ENCODE assay signal across 1 cellular context in genomic region chr22:42111798-42112197, GRCh38.
TF ChIP-seq lines count a peak whose summit lies in the region.

No MANE protein-coding gene starts in this region.

TF ChIP-seq in HCT116, 20 proteins besides CTCF, POLR2A, EP300 and RAD21 (continued from another document):
- TF ChIP-seq, protein P1, sequence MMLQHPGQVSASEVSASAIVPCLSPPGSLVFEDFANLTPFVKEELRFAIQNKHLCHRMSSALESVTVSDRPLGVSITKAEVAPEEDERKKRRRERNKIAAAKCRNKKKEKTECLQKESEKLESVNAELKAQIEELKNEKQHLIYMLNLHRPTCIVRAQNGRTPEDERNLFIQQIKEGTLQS (IDR thresholded peaks at IDR 0.05), result no peak
- TF ChIP-seq, protein P2, sequence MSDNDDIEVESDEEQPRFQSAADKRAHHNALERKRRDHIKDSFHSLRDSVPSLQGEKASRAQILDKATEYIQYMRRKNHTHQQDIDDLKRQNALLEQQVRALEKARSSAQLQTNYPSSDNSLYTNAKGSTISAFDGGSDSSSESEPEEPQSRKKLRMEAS (IDR thresholded peaks at IDR 0.05), result no peak
- TF ChIP-seq TCF7L2 (IDR thresholded peaks at IDR 0.05; ENCODE audit: borderline replicate concordance, extremely low read depth, insufficient read depth, insufficient read length), result no peak
- TF ChIP-seq SP1 (IDR thresholded peaks at IDR 0.05; ENCODE audit: low read depth), result no peak
- no peak for TF ChIP-seq FOSL1 (IDR thresholded peaks at IDR 0.05; ENCODE audit: low read depth)
- TF ChIP-seq SIN3A (IDR thresholded peaks at IDR 0.05; ENCODE audit: low read depth), result no peak
- TF ChIP-seq EZH2 (IDR thresholded peaks at IDR 0.05), result no peak
- no peak for TF ChIP-seq EZH2phosphoT487 (IDR thresholded peaks at IDR 0.05; ENCODE audit: borderline replicate concordance)
- TF ChIP-seq EGR1 (IDR thresholded peaks at IDR 0.05; ENCODE audit: low read depth), result no peak
- TF ChIP-seq YY1 (IDR thresholded peaks at IDR 0.05; ENCODE audit: extremely low read depth, insufficient replicate concordance, low read depth, low read length), result no peak
TF ChIP-seq in HCT116: peak in this region for 0.
